8 cellular contexts compared by ENCODE assay signal in the genomic region with DNA sequence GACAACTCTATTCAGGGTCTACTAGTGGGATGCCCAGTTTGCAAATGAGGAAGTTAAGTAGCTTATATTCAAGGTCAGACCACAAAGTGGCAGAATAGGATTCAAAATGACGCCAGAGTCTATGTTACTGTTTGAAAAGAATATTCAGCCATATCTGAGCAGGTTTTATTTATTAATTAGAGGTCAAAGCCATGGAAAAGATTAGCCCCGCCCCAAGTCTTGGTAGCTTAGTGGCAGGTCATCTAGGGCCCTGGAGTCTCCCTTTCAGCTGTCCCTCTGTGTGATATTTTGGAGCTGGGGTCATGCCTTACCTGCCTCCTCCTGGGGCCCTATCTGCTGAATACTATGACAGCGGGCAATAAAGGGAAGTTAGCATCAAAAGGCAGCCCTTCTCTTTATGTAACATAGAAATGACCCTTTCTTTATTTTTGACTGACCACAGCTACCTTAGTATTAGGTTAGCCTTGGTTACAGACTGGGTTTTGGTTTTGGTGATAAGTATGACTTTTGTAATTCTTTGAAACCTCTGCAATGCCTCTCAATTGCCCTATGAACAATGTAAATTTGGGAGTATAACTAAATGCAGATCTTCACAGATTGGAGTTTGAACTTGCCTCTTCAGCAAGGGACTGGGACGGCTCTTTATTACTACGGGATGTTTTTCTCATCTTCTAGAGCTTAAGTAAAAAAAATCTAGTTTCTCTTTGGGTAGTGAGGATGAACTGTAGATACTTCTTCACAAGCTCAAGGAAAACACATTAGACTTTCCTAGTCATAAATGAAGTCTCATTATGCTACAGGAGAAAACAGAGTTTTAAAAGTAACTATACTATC.
DNase-seq lines count a peak whose midpoint lies in the region; ATAC-seq and TF ChIP-seq lines count a peak whose summit lies in the region.

No MANE protein-coding gene starts in this region.

- H2AFZ ChIP-seq in OCI-LY7 (ENCODE audit: low read length), result peak overlapping the region; percentile 95

- ATAC-seq in GM18873 (IDR thresholded peaks at IDR 0.05; ENCODE audit: low FRiP score, unreplicated experiment) (peak; percentile 30), HG02763 (IDR thresholded peaks at IDR 0.05; ENCODE audit: unreplicated experiment) (peak; percentile 20), Right ventricle myocardium superior (ENCODE audit: poor library complexity) (no peak)

- no peaks in the 10 kb centered on the region for H3K36me3 Mint-ChIP-seq in endodermal cell (ENCODE audit: low read depth)
- H3K36me3 Mint-ChIP-seq in MCF 10A (ENCODE audit: insufficient read depth, unreplicated experiment), result no peaks in the 10 kb centered on the region

- POLR2A ChIA-PET in OCI-LY7 (lab: Charles Lee) (interaction anchor here (0.5 to 12.6 kb wide), 22 partner anchors 11 to 693 kb away, joined by 3 to 261 read pairs (median 3); partner anchors contain the start of gene ITGA4), MCF 10A (lab: Yijun Ruan, JAX) (no interaction called here)

- no peaks in the 10 kb centered on the region for H3K9me2 ChIP-seq in OCI-LY7 (ENCODE audit: insufficient read depth, low read length)

- BruUV-seq in OCI-LY7 (replicated peaks; lab: Mats Ljungman, UMichigan) (no TSS peak), MCF 10A (replicated peaks; lab: Mats Ljungman, UMichigan) (no TSS peak)

- H3K4me3 ChIP-seq in OCI-LY7 (ENCODE audit: low read depth, low read length, poor library complexity, severe bottlenecking) (peak overlapping the region; percentile 56), muscle layer of duodenum (ENCODE audit: low read depth in 1 of 2, low read length in 2 of 2) (no peak overlapping the region), endodermal cell (ENCODE audit: low read length) (no peak overlapping the region)

- H3K9me3 ChIP-seq in OCI-LY7 (ENCODE audit: low read length) (no peaks in the 10 kb centered on the region), muscle layer of duodenum (ENCODE audit: control insufficient read depth in 1 of 2, low read length in 2 of 2) (no peaks in the 10 kb centered on the region), endodermal cell (ENCODE audit: control insufficient read depth, low read length) (no peaks in the 10 kb centered on the region)

- peak overlapping the region; percentile 76 for H3K4me2 ChIP-seq in OCI-LY7 (ENCODE audit: low read length)

- 94 to 96% methylated on average over 5 of the region's 5 CpGs for whole genome bisulfite sequencing in endodermal cell (ENCODE audit: insufficient coverage in 1 of 2, insufficient read length in 1 of 2), 2 experiments

- H3K4me1 Mint-ChIP-seq in endodermal cell (peaks cover 3% of the 10 kb centered on the region), MCF 10A (ENCODE audit: insufficient read depth, unreplicated experiment) (peaks cover 7% of the 10 kb centered on the region)

- intact Hi-C loops in OCI-LY7 (cut with micrococcal nuclease; ENCODE audit: unreplicated experiment), result loop anchor here (1.0 to 10.0 kb wide), 6 partner anchors 153 to 1411 kb away; partner anchors contain the start of genes DNAJC10 and ITGA4
- intact Hi-C loops in Right ventricle myocardium superior (cut with DNase I), result no loop called here
- intact Hi-C loops in MCF 10A (cut with micrococcal nuclease), result no loop called here

- H3K27ac ChIP-seq in OCI-LY7 (ENCODE audit: low read depth, low read length, poor library complexity, severe bottlenecking) (peak overlapping the region; percentile 98), muscle layer of duodenum (ENCODE audit: low read length) (peak overlapping the region; percentile 72), endodermal cell (ENCODE audit: low read depth, low read length) (no peak overlapping the region)

- no peaks in the 10 kb centered on the region for H4K20me1 ChIP-seq in OCI-LY7 (ENCODE audit: insufficient read depth, low read length)

- H3K4me3 Mint-ChIP-seq in endodermal cell, result no peak overlapping the region
- H3K4me3 Mint-ChIP-seq in MCF 10A (ENCODE audit: unreplicated experiment), result no peak overlapping the region

- no peak overlapping the region for H3K9ac ChIP-seq in endodermal cell (ENCODE audit: extremely low read depth, low read length, poor library complexity, severe bottlenecking)

- peaks cover 56% of the 10 kb centered on the region for H3K4me1 ChIP-seq in OCI-LY7 (ENCODE audit: insufficient read depth, low read length, poor library complexity, severe bottlenecking)
- peaks cover 6% of the 10 kb centered on the region in 2 donors for H3K4me1 ChIP-seq in muscle layer of duodenum (ENCODE audit: control insufficient read depth in 1 of 2, insufficient read depth in 2 of 2, low read length in 2 of 2)
- no peaks in the 10 kb centered on the region for H3K4me1 ChIP-seq in endodermal cell (ENCODE audit: control insufficient read depth, insufficient read depth, low read length)

- H3K27me3 Mint-ChIP-seq in endodermal cell (ENCODE audit: insufficient read depth) (no peaks in the 10 kb centered on the region), MCF 10A (ENCODE audit: insufficient read depth, unreplicated experiment) (no peaks in the 10 kb centered on the region)

- CTCF ChIA-PET in OCI-LY7 (lab: Charles Lee; ENCODE audit: unreplicated experiment), result interaction anchor here (0.8 to 2.7 kb wide), 8 partner anchors 11 to 411 kb away, joined by 3 to 16 read pairs (median 4); partner anchors contain the start of gene ITGA4
- CTCF ChIA-PET in MCF 10A (lab: Yijun Ruan, JAX), result interaction anchor here (0.8 to 1.8 kb wide), 2 partner anchors 162 to 434 kb away, joined by 3 read pairs; no protein-coding TSS in a partner anchor

- H3K27ac Mint-ChIP-seq in endodermal cell, result no peak overlapping the region
- no peak overlapping the region for H3K27ac Mint-ChIP-seq in MCF 10A (ENCODE audit: low read depth, unreplicated experiment)

- no peaks in the 10 kb centered on the region for H3K27me3 ChIP-seq in muscle layer of duodenum (ENCODE audit: low read depth, low read length)
- H3K27me3 ChIP-seq in endodermal cell (ENCODE audit: control insufficient read depth, insufficient read depth, low read length, poor library complexity, severe bottlenecking), result no peaks in the 10 kb centered on the region

- H3K9me3 Mint-ChIP-seq in endodermal cell (no peaks in the 10 kb centered on the region), MCF 10A (ENCODE audit: unreplicated experiment) (no peaks in the 10 kb centered on the region)

- no peaks in the 10 kb centered on the region for H3K79me2 ChIP-seq in OCI-LY7 (ENCODE audit: insufficient read depth, low read depth, low read length)

- peak; percentile 86 for DNase-seq in OCI-LY7 (ENCODE audit: low spot score)
- DNase-seq in endodermal cell, result no peak
- no peak for DNase-seq in Right ventricle myocardium superior
- DNase-seq in midbrain (lab: John Stamatoyannopoulos, UW), result no peak
- no peak for DNase-seq in MCF 10A (ENCODE audit: unreplicated experiment)

- TF ChIP-seq CTCF in OCI-LY7 (conservative IDR thresholded peaks at IDR 0.05; ENCODE audit: low read length), result peak; percentile 82
- no peak for TF ChIP-seq CTCF in endodermal cell (conservative IDR thresholded peaks at IDR 0.05)
- no peak for TF ChIP-seq CTCF in MCF 10A (IDR thresholded peaks at IDR 0.05; ENCODE audit: unreplicated experiment)

- H3K36me3 ChIP-seq in OCI-LY7 (ENCODE audit: insufficient read depth, low read length) (no peaks in the 10 kb centered on the region), muscle layer of duodenum (ENCODE audit: control insufficient read depth in 1 of 2, insufficient read depth in 2 of 2, low read length in 2 of 2) (no peaks in the 10 kb centered on the region), endodermal cell (ENCODE audit: control insufficient read depth, insufficient read depth, low read length) (no peaks in the 10 kb centered on the region)
